In the genomic region with DNA sequence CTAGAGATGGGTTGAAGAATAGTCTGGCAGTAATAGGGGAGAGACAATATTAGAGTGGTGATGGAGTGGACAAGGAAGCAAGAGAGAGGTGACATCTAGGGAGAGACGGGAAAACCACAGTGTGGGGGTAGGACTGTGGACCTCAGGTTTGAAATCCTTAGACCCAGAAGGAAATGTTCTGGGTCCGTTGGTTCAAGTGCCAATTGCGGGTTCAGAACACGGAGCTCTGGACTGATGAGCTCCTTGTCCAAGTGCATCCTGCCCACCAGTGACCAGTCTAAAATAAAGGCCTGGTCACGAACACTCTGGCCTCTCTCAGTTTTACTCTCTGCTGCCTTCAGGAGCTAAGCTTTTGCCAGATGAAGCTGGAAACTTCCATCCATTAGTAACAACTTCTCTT, we compare ENCODE assay signal across 11 cellular contexts.
"Had no signal": no experiment of that assay in that cellular context is flagged by ENCODE, and none has a peak within 500 bp of the region (broad histone marks: within the 10 kb centered on the region; RNA-seq: fewer than 3 reads in every experiment).

No MANE protein-coding gene starts in this region.

- H3K4me3 Mint-ChIP-seq: GM23338, H9, HFFc6 had no signal

- H3K36me3 ChIP-seq: HAP-1 had no signal

- H3K9me3 ChIP-seq: HAP-1 had no signal

- H3K4me3 ChIP-seq: GM23248, GM23338, HAP-1 had no signal

- ATAC-seq: GM23338, HCT116 had no signal

- H3K27ac Mint-ChIP-seq: GM23338, H9, HFFc6 had no signal

- DNase-seq: GM23248, GOT3, H7, H9, HCEC 1CT, HFFc6 had no signal

- H3K27ac ChIP-seq: GM23248 had no signal

- H3K4me1 ChIP-seq: HAP-1 had no signal

- FAIRE-seq: H1, H54 had no signal

- H3K9me3 Mint-ChIP-seq: GM23338, H9 had no signal
